Comparison of ENCODE assay signal across 8 cellular contexts in the genomic region with DNA sequence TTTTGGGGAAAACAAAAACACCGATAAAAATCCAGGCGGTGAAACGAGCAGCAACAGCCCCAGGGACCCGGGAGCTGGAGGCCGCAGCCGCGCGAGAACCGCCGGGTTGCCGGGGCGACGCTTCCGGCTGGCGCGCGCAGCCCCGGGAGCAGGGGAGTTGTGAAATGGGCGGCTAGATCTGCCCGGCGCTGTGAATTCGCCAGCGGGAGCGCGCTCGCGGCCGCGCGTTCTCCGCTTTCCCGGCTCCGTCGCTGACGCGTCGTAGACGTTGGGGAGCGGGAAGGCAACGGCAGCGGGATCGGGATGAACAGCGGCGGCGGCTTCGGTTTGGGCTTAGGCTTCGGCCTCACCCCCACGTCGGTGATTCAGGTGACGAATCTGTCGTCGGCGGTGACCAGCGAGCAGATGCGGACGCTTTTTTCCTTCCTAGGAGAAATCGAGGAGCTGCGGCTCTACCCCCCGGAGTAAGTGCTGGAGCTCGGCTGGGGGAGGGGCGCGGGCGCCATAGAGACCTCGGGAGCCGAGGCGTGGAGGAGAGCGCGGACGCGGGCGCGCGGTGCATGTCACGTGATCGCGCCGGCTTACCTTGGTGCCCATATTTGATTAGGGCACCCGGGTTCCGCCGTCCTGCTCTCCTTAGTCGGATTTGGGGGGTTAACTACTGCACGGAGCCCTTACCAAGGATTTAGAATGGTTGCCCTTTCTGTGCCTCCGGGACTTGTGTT. TPM values are rescaled to one million over a fixed set of nuclear protein-coding genes. Genes with fewer than 3 reads are reported as not detected.
A peak's percentile ranks its signal among the peaks of the same experiment; 100 is the strongest.
DNase-seq lines count a peak whose midpoint lies in the region; ATAC-seq and TF ChIP-seq lines count a peak whose summit lies in the region.

A gene with protein sequence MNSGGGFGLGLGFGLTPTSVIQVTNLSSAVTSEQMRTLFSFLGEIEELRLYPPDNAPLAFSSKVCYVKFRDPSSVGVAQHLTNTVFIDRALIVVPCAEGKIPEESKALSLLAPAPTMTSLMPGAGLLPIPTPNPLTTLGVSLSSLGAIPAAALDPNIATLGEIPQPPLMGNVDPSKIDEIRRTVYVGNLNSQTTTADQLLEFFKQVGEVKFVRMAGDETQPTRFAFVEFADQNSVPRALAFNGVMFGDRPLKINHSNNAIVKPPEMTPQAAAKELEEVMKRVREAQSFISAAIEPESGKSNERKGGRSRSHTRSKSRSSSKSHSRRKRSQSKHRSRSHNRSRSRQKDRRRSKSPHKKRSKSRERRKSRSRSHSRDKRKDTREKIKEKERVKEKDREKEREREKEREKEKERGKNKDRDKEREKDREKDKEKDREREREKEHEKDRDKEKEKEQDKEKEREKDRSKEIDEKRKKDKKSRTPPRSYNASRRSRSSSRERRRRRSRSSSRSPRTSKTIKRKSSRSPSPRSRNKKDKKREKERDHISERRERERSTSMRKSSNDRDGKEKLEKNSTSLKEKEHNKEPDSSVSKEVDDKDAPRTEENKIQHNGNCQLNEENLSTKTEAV (plus strand): TSS at position 227 of the 725 bp plus-strand sequence. CDS start 77 bp downstream, at position 304.

- DNase-seq in NCI-H1092 (lab: John Stamatoyannopoulos, UW) (peak; percentile 86), SKM-1 (lab: John Stamatoyannopoulos, UW; ENCODE audit: unreplicated experiment) (peak; percentile 82), glomerular endothelial cell (ENCODE audit: extremely low read depth, low read depth, low spot score) (peak; percentile 41), occipital lobe (lab: John Stamatoyannopoulos, UW) (peak; percentile 87), suprapubic skin (ENCODE audit: low spot score in 2 of 2) (peak; percentile 94)
- DNase-seq in activated naive CD4-positive, alpha-beta T cell treated with anti-CD3 and anti-CD28 coated beads, Interleukin-2, amount 50 U/mL, for 72 hours (ENCODE audit: low spot score in 2 of 2) = peak; percentile 87 to 89

- peak in 1 of 2 donors; percentile 91 for TF ChIP-seq POLR2A in suprapubic skin (IDR thresholded peaks at IDR 0.05)

- H3K27ac ChIP-seq in suprapubic skin = peak within 1 kb of the TSS; percentile 99

- no peak for TF ChIP-seq EP300 in suprapubic skin (IDR thresholded peaks at IDR 0.05)

- H3K4me1 ChIP-seq in suprapubic skin = peaks cover 34% of the 10 kb centered on the region

- H3K27me3 ChIP-seq in suprapubic skin = no peaks in the 10 kb centered on the region

- no peaks in the 10 kb centered on the region for H3K36me3 ChIP-seq in suprapubic skin

- H3K4me3 ChIP-seq in GM08714 (ENCODE audit: low read length) (peak within 1 kb of the TSS; percentile 84), suprapubic skin (peak within 1 kb of the TSS; percentile 78)

- peak within 1 kb of the TSS; percentile 98 to 100 for H3K27ac Mint-ChIP-seq in activated naive CD4-positive, alpha-beta T cell treated with anti-CD3 and anti-CD28 coated beads, Interleukin-2, amount 50 U/mL, for 72 hours

- WGBS in suprapubic skin = under 1% methylated on average over 64 of the region's 83 CpGs

- peaks cover 11 to 17% of the 10 kb centered on the region in 2 donors for H3K36me3 Mint-ChIP-seq in activated naive CD4-positive, alpha-beta T cell treated with anti-CD3 and anti-CD28 coated beads, Interleukin-2, amount 50 U/mL, for 72 hours

- no peak for TF ChIP-seq CTCF in suprapubic skin (IDR thresholded peaks at IDR 0.05)

- peak; percentile 86 for ATAC-seq in HG02610 (IDR thresholded peaks at IDR 0.05; ENCODE audit: unreplicated experiment)
- ATAC-seq in activated naive CD4-positive, alpha-beta T cell treated with anti-CD3 and anti-CD28 coated beads, Interleukin-2, amount 50 U/mL, for 72 hours = peak; percentile 90 to 93

- H3K9me3 ChIP-seq in suprapubic skin = no peaks in the 10 kb centered on the region

- no peaks in the 10 kb centered on the region for H3K9me3 Mint-ChIP-seq in activated naive CD4-positive, alpha-beta T cell treated with anti-CD3 and anti-CD28 coated beads, Interleukin-2, amount 50 U/mL, for 72 hours

RNA-seq across cellular contexts. Expression of the gene that starts here (rescaled TPM):
- total RNA-seq in activated naive CD4-positive, alpha-beta T cell treated with anti-CD3 and anti-CD28 coated beads, Interleukin-2, amount 50 U/mL, for 72 hours = 10 to 100 TPM; 76.2 to 80.3 TPM
- total RNA-seq in glomerular endothelial cell (15.9 and 43.7 TPM in 2 replicates), occipital lobe (173 TPM), suprapubic skin (100 to 1,000 TPM in 1 of 4 donors, 10 to 100 TPM in 3; 63.1 to 182 (median 67.8) TPM)

Comparison
In these comparisons a context has a peak if more than half of its experiments do, and no peak if none do; other contexts are left out.
1. Peak in every context shown above with its lines: DNase-seq, ATAC-seq, H3K4me3 ChIP-seq and H3K27ac ChIP-seq.
2. DNase-seq: peak in every context shown above with its lines; median percentile 94 in suprapubic skin; 88 in activated naive CD4-positive, alpha-beta T cell treated with anti-CD3 and anti-CD28 coated beads, Interleukin-2, amount 50 U/mL, for 72 hours; 87 in occipital lobe; 86 in NCI-H1092; 82 in SKM-1; 41 in glomerular endothelial cell.